ENCODE assay signal across 27 cellular contexts in genomic region chr11:65793625-65794400, GRCh38. TPM values are rescaled to one million over a fixed set of nuclear protein-coding genes. Genes with fewer than 3 reads are reported as not detected.
DNase-seq lines count a peak whose midpoint lies in the region; ATAC-seq, FAIRE-seq and TF ChIP-seq lines count a peak whose summit lies in the region.
"Had no signal": no experiment of that assay in that cellular context is flagged by ENCODE, and none has a peak within 500 bp of the region (broad histone marks: within the 10 kb centered on the region; RNA-seq: fewer than 3 reads in every experiment).

No MANE protein-coding gene starts in this region.

- no peak for TF ChIP-seq CTCF in pancreas (IDR thresholded peaks at IDR 0.05)
- no peak for TF ChIP-seq CTCF in D721Med (IDR thresholded peaks at IDR 0.05; ENCODE audit: insufficient read depth, missing control alignments)

- peaks cover 53 to 58% of the 10 kb centered on the region in 2 donors for H3K4me1 ChIP-seq in duodenal mucosa (ENCODE audit: control insufficient read depth in 1 of 2, insufficient read depth in 2 of 2, low read length in 2 of 2)
- H3K4me1 ChIP-seq in pancreas, result peaks cover 0 to 11% (median 4%) of the 10 kb centered on the region in 3 donors

- peak; percentile 32 for DNase-seq in NCI-H1105 treated with DMSO at 0.1 percent for 48 hours (lab: John Stamatoyannopoulos, UW)
- no peak for DNase-seq in NCI-H1105 (lab: John Stamatoyannopoulos, UW)
- DNase-seq in NCI-H2227 treated with DMSO at 0.1 percent for 48 hours (lab: John Stamatoyannopoulos, UW), result peak; percentile 30
- peak in 1 of 6 donors; percentile 23 for DNase-seq in pancreas
- no peak for DNase-seq in D341Med (ENCODE audit: low spot score)
- no peak for DNase-seq in stimulated activated naive CD8-positive, alpha-beta T cell treated with anti-CD3 and anti-CD28 coated beads, Interleukin-15, amount 100 ng/mL, for 72 hours
- no peak for DNase-seq in D721Med (ENCODE audit: insufficient read length, low spot score)
- DNase-seq: 8988T; activated CD4-positive, alpha-beta T cell treated with anti-CD3 and anti-CD28 coated beads, Interleukin-2, amount 10 ng/mL, durations not matched to agents 24 days and 14 days; AML-193; cerebellar nuclear complex; effector memory CD4-positive, alpha-beta T cell; EL; GM23248; left cardiac atrium; mesendoderm; naive B cell; NCI-H446; occipital lobe; retina; stimulated activated CD4-positive, alpha-beta T cell treated with anti-CD3 and anti-CD28 coated beads, Interleukin-4, amount 100 ng/mL, for 1 hour; stimulated activated naive CD8-positive, alpha-beta T cell treated with anti-CD3 and anti-CD28 coated beads, Interleukin-15, Interleukin-2, amounts not matched to agents 100 U/mL and 50 U/mL, for 24 hours had no signal

- WGBS in pancreas, 2 donors, result 76 to 79% methylated on average over 29 of the region's 29 CpGs

- peaks cover 43% of the 10 kb centered on the region for H3K4me1 Mint-ChIP-seq in stimulated activated naive CD8-positive, alpha-beta T cell treated with anti-CD3 and anti-CD28 coated beads, Interleukin-15, amount 100 ng/mL, for 72 hours

- H3K27me3 Mint-ChIP-seq in stimulated activated naive CD8-positive, alpha-beta T cell treated with anti-CD3 and anti-CD28 coated beads, Interleukin-15, amount 100 ng/mL, for 72 hours, result peaks cover 55% of the 10 kb centered on the region

- FAIRE-seq in pancreas (lab: Jason Lieb, UNC), result no peak
- FAIRE-seq in D721Med (lab: Jason Lieb, UNC), result no peak

- peak; percentile 2 to 38 (median 20) for ATAC-seq in pancreas
- no peak for ATAC-seq in stimulated activated naive CD8-positive, alpha-beta T cell treated with anti-CD3 and anti-CD28 coated beads, Interleukin-15, amount 100 ng/mL, for 72 hours
- ATAC-seq: stimulated activated naive CD8-positive, alpha-beta T cell treated with anti-CD3 and anti-CD28 coated beads, Interleukin-15, Interleukin-2, amounts not matched to agents 100 U/mL and 50 U/mL, for 24 hours had no signal

- H3K36me3 ChIP-seq in duodenal mucosa (ENCODE audit: control insufficient read depth in 1 of 2, insufficient read depth in 2 of 2, low read length in 2 of 2) (peaks cover 23 to 29% of the 10 kb centered on the region in 2 donors), pancreas (peaks cover 0 to 9% (median 0%) of the 10 kb centered on the region in 3 donors)

- H3K27ac Mint-ChIP-seq in stimulated activated naive CD8-positive, alpha-beta T cell treated with anti-CD3 and anti-CD28 coated beads, Interleukin-15, amount 100 ng/mL, for 72 hours, result no peak overlapping the region
- H3K27ac Mint-ChIP-seq: activated naive CD8-positive, alpha-beta T cell; naive B cell had no signal

- intact Hi-C loops in pancreas (cut with DNase I), result no loop called here

- H3K27me3 ChIP-seq in duodenal mucosa (ENCODE audit: control insufficient read depth in 1 of 2, insufficient read depth in 2 of 2, low read length in 2 of 2), result peaks cover 0 to under 1% of the 10 kb centered on the region in 2 donors
- no peaks in the 10 kb centered on the region for H3K27me3 ChIP-seq in pancreas
- H3K27me3 ChIP-seq: thyroid gland had no signal

- H3K27ac ChIP-seq in duodenal mucosa (ENCODE audit: low read depth, low read length) (peak overlapping the region; percentile 33), pancreas (peak overlapping the region in 1 of 4 donors; percentile 49)
- H3K27ac ChIP-seq: GM23248 had no signal

- no peaks in the 10 kb centered on the region for H3K9me3 Mint-ChIP-seq in stimulated activated naive CD8-positive, alpha-beta T cell treated with anti-CD3 and anti-CD28 coated beads, Interleukin-15, amount 100 ng/mL, for 72 hours
- H3K9me3 Mint-ChIP-seq: activated CD4-positive, alpha-beta T cell treated with anti-CD3 and anti-CD28 coated beads, Interleukin-2, amount 10 ng/mL, durations not matched to agents 24 days and 14 days; naive B cell had no signal

- H3K4me3 ChIP-seq in duodenal mucosa (ENCODE audit: low read depth in 1 of 2, low read length in 2 of 2), result peak overlapping the region in 1 of 2 donors; percentile 28
- H3K4me3 ChIP-seq in pancreas, result no peak overlapping the region
- H3K4me3 ChIP-seq: GM23248, thyroid gland had no signal

- no peak overlapping the region for H3K9ac ChIP-seq in duodenal mucosa (ENCODE audit: low read depth in 1 of 2, low read length in 2 of 2)
- H3K9ac ChIP-seq: GM23248 had no signal

- H3K9me3 ChIP-seq in duodenal mucosa (ENCODE audit: control insufficient read depth in 1 of 2, low read length in 2 of 2), result no peaks in the 10 kb centered on the region
- no peaks in the 10 kb centered on the region for H3K9me3 ChIP-seq in pancreas
- H3K9me3 ChIP-seq: thyroid gland had no signal

- no peak overlapping the region for H3K4me3 Mint-ChIP-seq in stimulated activated naive CD8-positive, alpha-beta T cell treated with anti-CD3 and anti-CD28 coated beads, Interleukin-15, amount 100 ng/mL, for 72 hours
- H3K4me3 Mint-ChIP-seq: activated CD4-positive, alpha-beta T cell treated with anti-CD3 and anti-CD28 coated beads, Interleukin-2, amount 10 ng/mL, durations not matched to agents 24 days and 14 days; activated naive CD8-positive, alpha-beta T cell; naive B cell had no signal

RNA-seq across cellular contexts. Expression of gene OVOL1, which starts 7.0 kb away (rescaled TPM):
- total RNA-seq in pancreas, result 1 to 10 TPM; 1.1 to 5.6 (median 1.8) TPM
- polyA plus RNA-seq in pancreas, result 1 to 10 TPM; 1.9 TPM
- total RNA-seq: activated CD4-positive, alpha-beta T cell treated with anti-CD3 and anti-CD28 coated beads, Interleukin-2, amount 10 ng/mL, durations not matched to agents 24 days and 14 days; fibroblast of lung; glomerular endothelial cell; GM23248; left cardiac atrium; occipital lobe had no signal
- polyA plus RNA-seq: fibroblast of lung, GM23248 had no signal

RNA-seq across cellular contexts. Expression of gene AP5B1, which starts 13.0 kb away (rescaled TPM):
- 10 to 100 TPM; 10.2 to 12.7 (median 11.5) TPM for total RNA-seq in pancreas
- 10 to 100 TPM in 1 of 2 donors, 1 to 10 TPM in 1; 4.2 to 10.4 TPM for polyA plus RNA-seq in pancreas

RNA-seq across cellular contexts. Expression of gene SNX32, which starts 40.0 kb away (rescaled TPM):
- under 1 TPM in 4 of 6 donors, not detected in 2; 0.12 to 0.75 (median 0.43) TPM for total RNA-seq in pancreas
- polyA plus RNA-seq in pancreas, result under 1 TPM; 0.23 to 0.30 TPM
- total RNA-seq: glomerular endothelial cell, GM23248, left cardiac atrium had no signal

Comparison
In these comparisons a context has a peak if more than half of its experiments do, and no peak if none do; other contexts are left out.
1. DNase-seq: peak in NCI-H1105 treated with DMSO at 0.1 percent for 48 hours (single experiment) and NCI-H2227 treated with DMSO at 0.1 percent for 48 hours (single experiment); none in NCI-H1105 (single experiment), D341Med (single experiment), stimulated activated naive CD8-positive, alpha-beta T cell treated with anti-CD3 and anti-CD28 coated beads, Interleukin-15, amount 100 ng/mL, for 72 hours (0 of 2) and D721Med (single experiment).